In the genomic region with DNA sequence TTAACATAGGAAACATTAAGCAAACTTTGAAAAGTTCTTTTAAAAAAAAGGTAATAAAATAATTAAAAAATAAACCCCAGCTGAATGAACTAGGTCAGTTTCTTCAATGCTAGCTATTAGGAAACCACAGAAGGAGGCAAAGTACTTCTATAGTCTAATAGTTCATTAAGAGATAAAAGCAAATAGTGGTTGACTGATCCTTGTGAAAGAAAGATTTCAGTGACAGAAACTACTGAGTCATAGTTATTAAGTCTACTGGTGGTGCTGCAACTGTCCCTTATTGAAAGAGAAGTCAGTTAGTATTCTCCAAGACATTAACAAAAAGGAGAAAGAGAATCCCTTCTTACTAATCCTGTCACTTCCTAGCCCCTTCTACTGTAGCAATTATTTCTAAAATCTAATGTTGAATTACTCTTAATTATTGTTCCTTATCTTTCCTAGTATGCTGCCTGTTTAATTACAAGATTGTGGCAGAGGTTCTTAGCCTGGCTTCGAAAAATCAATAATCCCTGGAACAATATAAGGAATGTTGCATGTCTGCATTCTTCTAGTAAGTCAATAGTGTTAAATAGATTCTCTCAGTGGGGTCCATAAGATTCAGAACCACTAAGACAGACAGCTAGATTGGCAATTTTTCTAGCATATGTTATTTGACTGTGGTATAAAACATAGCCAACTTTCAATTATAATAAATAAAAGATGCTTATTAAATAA, we compare ENCODE assay signal across 16 cellular contexts.
"Had no signal": no experiment of that assay in that cellular context is flagged by ENCODE, and none has a peak within 500 bp of the region (broad histone marks: within the 10 kb centered on the region; RNA-seq: fewer than 3 reads in every experiment).

No MANE protein-coding gene starts in this region.

- H3K9me3 ChIP-seq: ascending aorta, heart left ventricle, testis, uterus had no signal

- H3K27me3 Mint-ChIP-seq: activated CD4-positive, alpha-beta T cell treated with anti-CD3 and anti-CD28 coated beads for 36 hours; activated CD8-positive, alpha-beta T cell treated with anti-CD3 and anti-CD28 coated beads for 36 hours had no signal

- H3K9me3 Mint-ChIP-seq: activated CD8-positive, alpha-beta T cell treated with anti-CD3 and anti-CD28 coated beads for 36 hours; activated T-cell treated with anti-CD3 and anti-CD28 coated beads, Interleukin-2, amount 50 U/mL, for 72 hours; nephron had no signal

- H3K27ac ChIP-seq: ascending aorta, cardiac muscle cell, heart left ventricle, testis, uterus had no signal

- H3K4me3 ChIP-seq: ascending aorta, cardiac muscle cell, heart left ventricle, testis, uterus had no signal

- ATAC-seq: activated CD4-positive, alpha-beta T cell treated with anti-CD3 and anti-CD28 coated beads for 36 hours; activated CD8-positive, alpha-beta T cell treated with anti-CD3 and anti-CD28 coated beads for 36 hours; activated T-cell treated with anti-CD3 and anti-CD28 coated beads, Interleukin-2, amount 50 U/mL, for 72 hours; heart left ventricle; left ventricle myocardium superior; stimulated activated naive CD8-positive, alpha-beta T cell treated with anti-CD3 and anti-CD28 coated beads, Interleukin-15, Interleukin-2, amounts not matched to agents 100 U/mL and 50 U/mL, for 24 hours had no signal

- H3K36me3 ChIP-seq: uterus had no signal

- H3K4me1 ChIP-seq: ascending aorta, heart left ventricle, testis, uterus had no signal

- H3K27me3 ChIP-seq: ascending aorta, cardiac muscle cell, heart left ventricle, testis, uterus had no signal

- H3K4me3 Mint-ChIP-seq: activated CD4-positive, alpha-beta T cell treated with anti-CD3 and anti-CD28 coated beads for 36 hours; activated CD8-positive, alpha-beta T cell treated with anti-CD3 and anti-CD28 coated beads for 36 hours; activated T-cell treated with anti-CD3 and anti-CD28 coated beads, Interleukin-2, amount 50 U/mL, for 72 hours; nephron had no signal

- H3K27ac Mint-ChIP-seq: activated CD4-positive, alpha-beta T cell treated with anti-CD3 and anti-CD28 coated beads for 36 hours; activated CD8-positive, alpha-beta T cell treated with anti-CD3 and anti-CD28 coated beads for 36 hours; activated T-cell treated with anti-CD3 and anti-CD28 coated beads, Interleukin-2, amount 50 U/mL, for 72 hours had no signal

- H3K4me1 Mint-ChIP-seq: activated CD4-positive, alpha-beta T cell treated with anti-CD3 and anti-CD28 coated beads for 36 hours; nephron had no signal

- DNase-seq: activated CD4-positive, alpha-beta T cell treated with anti-CD3 and anti-CD28 coated beads for 36 hours; activated CD8-positive, alpha-beta memory T cell treated with anti-CD3 and anti-CD28 coated beads, Interleukin-2, amount 50 U/mL, for 4 hours; activated CD8-positive, alpha-beta T cell treated with anti-CD3 and anti-CD28 coated beads for 36 hours; activated T-cell treated with anti-CD3 and anti-CD28 coated beads, Interleukin-2, amount 50 U/mL, for 72 hours; foreskin melanocyte; heart left ventricle; left ventricle myocardium superior; mesenchymal stem cell; stimulated activated CD4-positive, alpha-beta T cell treated with anti-CD3 and anti-CD28 coated beads, Interleukin-4, amount 100 ng/mL, for 1 hour; stimulated activated CD8-positive, alpha-beta memory T cell treated with anti-CD3 and anti-CD28 coated beads, Interleukin-4, amount 100 ng/mL, for 48 hours; stimulated activated naive CD8-positive, alpha-beta T cell treated with anti-CD3 and anti-CD28 coated beads, Interleukin-15, Interleukin-2, amounts not matched to agents 100 U/mL and 50 U/mL, for 24 hours; testis; uterus had no signal
